In genomic region chr6:139895205-139895793, GRCh38 we compare ENCODE assay signal across 19 cellular contexts.
DNase-seq lines count a peak whose midpoint lies in the region; ATAC-seq and TF ChIP-seq lines count a peak whose summit lies in the region.
"Had no signal": no experiment of that assay in that cellular context is flagged by ENCODE, and none has a peak within 500 bp of the region (broad histone marks: within the 10 kb centered on the region; RNA-seq: fewer than 3 reads in every experiment).

No MANE protein-coding gene starts in this region.

- H2AFZ ChIP-seq in PC-3 (ENCODE audit: low read length) (no peak overlapping the region), osteoblast (ENCODE audit: low read length) (no peak overlapping the region)

- no peak overlapping the region for H3K4me3 ChIP-seq in PC-3 (ENCODE audit: low read length)
- no peak overlapping the region for H3K4me3 ChIP-seq in esophagus muscularis mucosa
- no peak overlapping the region for H3K4me3 ChIP-seq in osteoblast (ENCODE audit: insufficient read depth, low read length)
- H3K4me3 ChIP-seq: lung had no signal

- intact Hi-C loops in PC-3 (cut with micrococcal nuclease) (loop anchor here (1.0 kb wide), 1 partner anchor 520 kb away; no protein-coding TSS in a partner anchor), esophagus muscularis mucosa (cut with DNase I) (no loop called here)

- no peaks in the 10 kb centered on the region for H3K9me3 ChIP-seq in PC-3 (ENCODE audit: low read length)
- no peaks in the 10 kb centered on the region for H3K9me3 ChIP-seq in esophagus muscularis mucosa
- H3K9me3 ChIP-seq in osteoblast (ENCODE audit: low read depth, low read length): no peaks in the 10 kb centered on the region

- peak; percentile 19 for DNase-seq in ELR (ENCODE audit: low read depth)
- DNase-seq in PC-3: peak; percentile 15
- DNase-seq in esophagus muscularis mucosa (ENCODE audit: extremely low spot score): no peak
- DNase-seq in osteoblast (ENCODE audit: insufficient read length, low spot score, missing footprints): no peak
- no peak for DNase-seq in central memory CD4-positive, alpha-beta T cell
- no peak for DNase-seq in HuH-7 (ENCODE audit: low spot score)
- DNase-seq in ACHN: no peak
- DNase-seq: activated naive CD8-positive, alpha-beta T cell treated with anti-CD3 and anti-CD28 coated beads for 36 hours; brain microvascular endothelial cell; Calu3; EL; GOT3; NCI-H774; occipital lobe; right cardiac atrium had no signal

- H3K79me2 ChIP-seq in PC-3 (ENCODE audit: low read length) (no peaks in the 10 kb centered on the region), osteoblast (ENCODE audit: insufficient read depth, low read length) (no peaks in the 10 kb centered on the region)

- POLR2A ChIA-PET in PC-3 (lab: Charles Lee; ENCODE audit: unreplicated experiment): no interaction called here

- no TSS peak for BruUV-seq in PC-3 (replicated peaks; lab: Mats Ljungman, UMichigan)

- H3K27me3 ChIP-seq in PC-3 (ENCODE audit: low read length) (no peaks in the 10 kb centered on the region), esophagus muscularis mucosa (no peaks in the 10 kb centered on the region), osteoblast (ENCODE audit: insufficient read depth, low read length) (no peaks in the 10 kb centered on the region)
- H3K27me3 ChIP-seq: brain microvascular endothelial cell had no signal

- no peak for TF ChIP-seq POLR2A in esophagus muscularis mucosa (IDR thresholded peaks at IDR 0.05; ENCODE audit: low read depth)

- CTCF ChIA-PET in PC-3 (lab: Charles Lee): no interaction called here

- WGBS in esophagus muscularis mucosa: 100% methylated on average over 1 of the region's 1 CpG

- no peak for TF ChIP-seq EP300 in esophagus muscularis mucosa (IDR thresholded peaks at IDR 0.05)

- no peaks in the 10 kb centered on the region for H4K20me1 ChIP-seq in PC-3 (ENCODE audit: low read length)
- H4K20me1 ChIP-seq in osteoblast (ENCODE audit: insufficient read depth, low read length): no peaks in the 10 kb centered on the region

- H3F3A ChIP-seq in PC-3 (ENCODE audit: low read length, unreplicated experiment): no peaks in the 10 kb centered on the region

- H3K27ac ChIP-seq in PC-3 (ENCODE audit: low read length) (no peak overlapping the region), esophagus muscularis mucosa (replicated peaks in 1 of 4) (no peak overlapping the region), osteoblast (ENCODE audit: low read depth, low read length) (no peak overlapping the region)
- H3K27ac ChIP-seq: brain microvascular endothelial cell had no signal

- in situ Hi-C loops in ACHN (cut with HindIII; ENCODE audit: low pct_ligation_motif_present, low pct_unique_long_range_greater_than_20kb, low sequenced_read_pairs): no loop called here

- no peak overlapping the region for H3K4me2 ChIP-seq in PC-3 (ENCODE audit: low read length)
- H3K4me2 ChIP-seq in osteoblast (ENCODE audit: insufficient read depth, low read length): no peak overlapping the region

- H3K9me2 ChIP-seq in PC-3 (replicated peaks; ENCODE audit: low read length): no peaks in the 10 kb centered on the region

- H3K9ac ChIP-seq in PC-3 (ENCODE audit: low read length): no peak overlapping the region

- H3K4me1 ChIP-seq in PC-3 (ENCODE audit: insufficient read depth, low read length) (no peaks in the 10 kb centered on the region), esophagus muscularis mucosa (no peaks in the 10 kb centered on the region), osteoblast (ENCODE audit: insufficient read depth, low read length) (no peaks in the 10 kb centered on the region)

- no peak for ATAC-seq in PC-3
- ATAC-seq: activated CD4-positive, CD25-positive, alpha-beta regulatory T cell treated with anti-CD3 and anti-CD28 coated beads, Interleukin-2, amount 50 U/mL, for 24 hours; SK-N-SH treated with all-trans-retinoic acid at 6 μM for 48 hours; stimulated activated memory B cell treated with anti-CD40 and anti-IgM and Interleukin-4, amounts not matched to agents 10 μg/mL and 1 μg/mL and 100 μg/mL, for 72 hours had no signal

- H3K36me3 ChIP-seq in PC-3 (ENCODE audit: low read depth, low read length) (no peaks in the 10 kb centered on the region), esophagus muscularis mucosa (no peaks in the 10 kb centered on the region), osteoblast (ENCODE audit: insufficient read depth, low read length) (no peaks in the 10 kb centered on the region)
- H3K36me3 ChIP-seq: brain microvascular endothelial cell had no signal

- TF ChIP-seq CTCF in PC-3 (conservative IDR thresholded peaks at IDR 0.05; ENCODE audit: low read depth, low read length): peak; percentile 43
- peak in 2 of 3 experiments; percentile 27 to 46 for TF ChIP-seq CTCF in esophagus muscularis mucosa (IDR thresholded peaks at IDR 0.05)
- TF ChIP-seq CTCF in osteoblast (IDR thresholded peaks at IDR 0.05; ENCODE audit: extremely low read depth, low read depth, low read length): peak; percentile 28

Comparison
In these comparisons a context has a peak if more than half of its experiments do, and no peak if none do; other contexts are left out.
1. DNase-seq: peak in ELR (single experiment) and PC-3 (single experiment); none in esophagus muscularis mucosa (single experiment), osteoblast (single experiment), central memory CD4-positive, alpha-beta T cell (single experiment), HuH-7 (single experiment) and ACHN (single experiment).
2. Peak in every context shown above with its lines, with median percentiles within 50 percentile points of each other: CTCF ChIP-seq.